18 cellular contexts compared by ENCODE assay signal in the genomic region with DNA sequence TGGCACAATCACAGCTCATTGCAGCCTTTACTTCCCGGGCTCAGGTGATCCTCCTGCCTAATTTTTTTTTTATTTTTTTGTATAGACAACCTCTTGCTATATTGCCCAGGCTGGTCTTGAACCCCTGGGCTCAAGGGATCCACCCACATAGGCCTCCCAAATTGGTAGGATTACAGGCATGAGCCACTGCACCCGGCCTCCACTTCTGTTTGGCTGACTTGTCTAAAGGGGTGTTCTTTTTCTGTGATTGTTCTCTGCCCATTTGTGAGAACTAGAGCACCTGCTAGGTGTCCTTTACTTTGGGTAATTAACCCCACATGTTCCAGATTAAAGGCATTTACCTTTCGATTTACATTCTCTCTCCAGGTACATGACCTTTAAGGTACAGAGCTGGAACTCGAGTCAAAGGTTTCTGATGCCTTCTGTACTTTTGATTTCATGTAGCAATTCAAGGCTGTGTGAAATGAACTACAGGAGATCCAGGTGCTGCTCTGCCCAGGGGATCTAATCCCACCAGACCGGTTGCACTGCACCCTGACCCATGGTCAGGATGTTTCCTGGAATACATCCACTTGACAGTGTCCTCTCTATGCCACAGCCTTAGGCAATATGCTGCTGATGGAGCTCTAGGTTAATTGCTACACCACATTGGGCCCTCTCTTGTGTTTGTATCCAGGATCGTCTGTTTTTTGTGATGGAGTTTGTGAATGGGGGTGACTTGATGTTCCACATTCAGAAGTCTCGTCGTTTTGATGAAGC.
DNase-seq lines count a peak whose midpoint lies in the region; ATAC-seq, FAIRE-seq and TF ChIP-seq lines count a peak whose summit lies in the region.
"Had no signal": no experiment of that assay in that cellular context is flagged by ENCODE, and none has a peak within 500 bp of the region (broad histone marks: within the 10 kb centered on the region; RNA-seq: fewer than 3 reads in every experiment).

No MANE protein-coding gene starts in this region.

- H3K9me3 Mint-ChIP-seq in activated naive CD8-positive, alpha-beta T cell treated with anti-CD3 and anti-CD28 coated beads, Interleukin-2, amount 10 ng/mL, durations not matched to agents 7 days and 5 days, result no peaks in the 10 kb centered on the region

- no peaks in the 10 kb centered on the region for H3K9me3 ChIP-seq in pancreas
- H3K9me3 ChIP-seq in lower lobe of right lung, result no peaks in the 10 kb centered on the region
- H3K9me3 ChIP-seq: BLaER1, testis had no signal

- H3K36me3 ChIP-seq in pancreas (no peaks in the 10 kb centered on the region), lower lobe of right lung (peaks cover 25% of the 10 kb centered on the region)

- no peak for TF ChIP-seq CTCF in pancreas (IDR thresholded peaks at IDR 0.05)
- TF ChIP-seq CTCF in lower lobe of right lung (IDR thresholded peaks at IDR 0.05), result no peak

- H3K36me3 Mint-ChIP-seq in activated naive CD8-positive, alpha-beta T cell treated with anti-CD3 and anti-CD28 coated beads, Interleukin-2, amount 10 ng/mL, durations not matched to agents 7 days and 5 days, result peaks cover 58% of the 10 kb centered on the region

- intact Hi-C loops in pancreas (cut with DNase I) (loop anchor here in 1 of 3 donors (10.0 kb wide), 1 partner anchor 50 kb away; no protein-coding TSS in a partner anchor), lower lobe of right lung (cut with DNase I) (loop anchor here (10.0 kb wide), 1 partner anchor 210 kb away; a partner anchor contains a TSS)

- no peak for ATAC-seq in activated naive CD8-positive, alpha-beta T cell treated with anti-CD3 and anti-CD28 coated beads, Interleukin-2, amount 10 ng/mL, durations not matched to agents 7 days and 5 days (ENCODE audit: low read depth)
- ATAC-seq in pancreas (peak; percentile 58 to 82 (median 68)), GM21723 (IDR thresholded peaks at IDR 0.05; ENCODE audit: unreplicated experiment) (no peak), lower lobe of right lung (no peak)

- H3K27ac Mint-ChIP-seq in activated naive CD8-positive, alpha-beta T cell treated with anti-CD3 and anti-CD28 coated beads, Interleukin-2, amount 10 ng/mL, durations not matched to agents 7 days and 5 days, result peak overlapping the region; percentile 46

- H3K4me1 ChIP-seq in pancreas (peaks cover 14 to 55% (median 23%) of the 10 kb centered on the region in 3 donors), lower lobe of right lung (peaks cover 54% of the 10 kb centered on the region)

- no peaks in the 10 kb centered on the region for H3K27me3 Mint-ChIP-seq in activated naive CD8-positive, alpha-beta T cell treated with anti-CD3 and anti-CD28 coated beads, Interleukin-2, amount 10 ng/mL, durations not matched to agents 7 days and 5 days

- peak overlapping the region; percentile 1 to 63 (median 38) for H3K27ac ChIP-seq in pancreas
- no peak overlapping the region for H3K27ac ChIP-seq in lower lobe of right lung
- H3K27ac ChIP-seq: 22Rv1, BLaER1, coronary artery, GM23248 had no signal

- peaks cover 52% of the 10 kb centered on the region for H3K4me1 Mint-ChIP-seq in activated naive CD8-positive, alpha-beta T cell treated with anti-CD3 and anti-CD28 coated beads, Interleukin-2, amount 10 ng/mL, durations not matched to agents 7 days and 5 days

- H3K27me3 ChIP-seq in pancreas (no peaks in the 10 kb centered on the region), lower lobe of right lung (ENCODE audit: low read depth) (no peaks in the 10 kb centered on the region)
- H3K27me3 ChIP-seq: BLaER1, testis had no signal

- DNase-seq in NCI-H1417 (lab: John Stamatoyannopoulos, UW) (peak in 2 of 3 experiments; percentile 29 to 65), NCI-H1417 treated with DMSO at 0.1 percent for 48 hours (lab: John Stamatoyannopoulos, UW) (no peak), ELF-1 (ENCODE audit: low read depth, low spot score) (peak; percentile 78), pancreas (peak in 3 of 6 donors; percentile 61 to 65 (median 63)), AML-193 (lab: John Stamatoyannopoulos, UW) (no peak), lower lobe of right lung (no peak)
- no peak for DNase-seq in activated naive CD8-positive, alpha-beta T cell treated with anti-CD3 and anti-CD28 coated beads, Interleukin-2, amount 10 ng/mL, durations not matched to agents 7 days and 5 days
- DNase-seq: activated CD8-positive, alpha-beta memory T cell treated with anti-CD3 and anti-CD28 coated beads for 24 hours; activated effector memory CD4-positive, alpha-beta T cell treated with Interleukin-2 at 50 U/mL for 16 hours; DMS53; GM23248; NCI-H2081; NCI-H69; testis had no signal

- WGBS in pancreas, 2 donors, result 35 to 46% methylated on average over 8 of the region's 8 CpGs

- H3K4me3 ChIP-seq in pancreas (peak overlapping the region in 1 of 4 donors; percentile 16), lower lobe of right lung (no peak overlapping the region)
- H3K4me3 ChIP-seq: BLaER1, coronary artery, GM23248, testis had no signal

- no peak overlapping the region for H3K4me3 Mint-ChIP-seq in activated naive CD8-positive, alpha-beta T cell treated with anti-CD3 and anti-CD28 coated beads, Interleukin-2, amount 10 ng/mL, durations not matched to agents 7 days and 5 days

- POLR2A ChIA-PET in activated naive CD8-positive, alpha-beta T cell treated with anti-CD3 and anti-CD28 coated beads, Interleukin-2, amount 10 ng/mL, durations not matched to agents 7 days and 5 days (lab: Charles Lee), result no interaction called here

- no peak for FAIRE-seq in pancreas (lab: Jason Lieb, UNC)

Comparison
In these comparisons a context has a peak if more than half of its experiments do, and no peak if none do; other contexts are left out.
1. DNase-seq: peak in NCI-H1417 (2 of 3) and ELF-1 (single experiment); none in NCI-H1417 treated with DMSO at 0.1 percent for 48 hours (single experiment), activated naive CD8-positive, alpha-beta T cell treated with anti-CD3 and anti-CD28 coated beads, Interleukin-2, amount 10 ng/mL, durations not matched to agents 7 days and 5 days (single experiment), AML-193 (0 of 2) and lower lobe of right lung (single experiment).
2. ATAC-seq: peak in pancreas (4 of 4); none in activated naive CD8-positive, alpha-beta T cell treated with anti-CD3 and anti-CD28 coated beads, Interleukin-2, amount 10 ng/mL, durations not matched to agents 7 days and 5 days (single experiment), GM21723 (single experiment) and lower lobe of right lung (0 of 2).